12 cellular contexts compared by ENCODE assay signal in the genomic region with DNA sequence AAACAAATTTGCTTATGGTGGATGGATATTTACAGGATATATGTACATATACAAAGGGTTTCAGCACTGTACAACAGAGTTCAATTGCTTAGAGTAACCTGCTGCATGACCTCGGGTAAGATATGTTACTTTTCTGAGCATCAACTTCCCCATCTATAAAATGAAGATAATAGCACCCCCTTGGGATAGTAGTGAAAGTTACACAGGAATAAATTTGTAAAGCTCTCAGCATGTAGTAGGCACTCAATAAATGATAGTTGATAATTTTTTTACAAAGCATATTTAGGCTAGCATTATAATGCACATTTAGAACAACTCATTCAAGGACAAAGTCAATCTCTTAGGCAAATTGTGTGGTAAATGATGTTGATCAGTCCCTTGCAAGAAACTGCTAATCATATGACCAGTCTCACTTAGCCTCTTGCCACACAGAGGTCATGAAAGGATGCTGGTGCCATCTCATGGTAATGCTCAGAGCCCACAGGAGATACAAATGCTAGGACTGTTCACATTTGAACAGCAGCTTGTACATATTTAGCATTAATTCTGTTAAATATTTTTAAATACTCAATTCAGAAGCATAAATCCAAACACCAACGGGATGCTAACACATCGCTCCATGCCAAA.
DNase-seq lines count a peak whose midpoint lies in the region; ATAC-seq and TF ChIP-seq lines count a peak whose summit lies in the region.
"Had no signal": no experiment of that assay in that cellular context is flagged by ENCODE, and none has a peak within 500 bp of the region (broad histone marks: within the 10 kb centered on the region; RNA-seq: fewer than 3 reads in every experiment).

No MANE protein-coding gene starts in this region.

- no peaks in the 10 kb centered on the region for H3K27me3 Mint-ChIP-seq in HFFc6 (ENCODE audit: insufficient read depth)
- H3K27me3 Mint-ChIP-seq: CD4-positive, alpha-beta memory T cell had no signal

- H3K4me3 Mint-ChIP-seq in HFFc6: no peak overlapping the region
- H3K4me3 Mint-ChIP-seq: CD4-positive, alpha-beta memory T cell had no signal

- H3K27ac Mint-ChIP-seq in HFFc6: no peak overlapping the region
- H3K27ac Mint-ChIP-seq: CD4-positive, alpha-beta memory T cell had no signal

- ATAC-seq in SK-N-SH treated with all-trans-retinoic acid at 6 μM for 48 hours (0 out of 3 replicates have a peak, but pooled peaks have one; percentile 35), GM18505 (IDR thresholded peaks at IDR 0.05; ENCODE audit: unreplicated experiment) (no peak)

- H3K4me1 Mint-ChIP-seq in HFFc6 (ENCODE audit: low read depth): peaks cover 33% of the 10 kb centered on the region
- H3K4me1 Mint-ChIP-seq: CD4-positive, alpha-beta memory T cell had no signal

- DNase-seq in Ammon's horn (ENCODE audit: low spot score) (peak; percentile 10), HFFc6 (no peak), iris pigment epithelial cell (ENCODE audit: low read depth) (peak; percentile 28), NCI-H1105 treated with DMSO at 0.1 percent for 48 hours (lab: John Stamatoyannopoulos, UW) (no peak), glomerular visceral epithelial cell (ENCODE audit: extremely low spot score) (no peak)
- no peak for DNase-seq in activated CD4-positive, alpha-beta T cell treated with anti-CD3 and anti-CD28 coated beads for 4 hours
- DNase-seq: activated CD8-positive, alpha-beta memory T cell treated with anti-CD3 and anti-CD28 coated beads, Interleukin-2, amount 50 U/mL, for 4 hours; CD4-positive, alpha-beta memory T cell; NCI-H510A; T-helper 1 cell had no signal

- TF ChIP-seq POLR2A in GM18505 (IDR thresholded peaks at IDR 0.05; ENCODE audit: borderline replicate concordance, extremely low read depth, insufficient read depth, insufficient read length): no peak

- peaks cover 6% of the 10 kb centered on the region for H3K36me3 Mint-ChIP-seq in HFFc6 (ENCODE audit: low read depth)
- H3K36me3 Mint-ChIP-seq: CD4-positive, alpha-beta memory T cell had no signal

- TF ChIP-seq CTCF in HFFc6 (IDR thresholded peaks at IDR 0.05): peak; percentile 67

- H3K9me3 Mint-ChIP-seq in HFFc6: no peaks in the 10 kb centered on the region

TF ChIP-seq in SK-N-SH treated with all-trans-retinoic acid at 6 μM for 48 hours, 23 proteins besides CTCF, POLR2A, EP300 and RAD21:
- TF ChIP-seq ZNF70 (CRISPR knock-in tag; IDR thresholded peaks at IDR 0.05) (no peak), ZNF8 (CRISPR knock-in tag; IDR thresholded peaks at IDR 0.05) (no peak), GLIS3 (CRISPR knock-in tag; IDR thresholded peaks at IDR 0.05) (no peak), ISL1 (CRISPR knock-in tag; IDR thresholded peaks at IDR 0.05) (no peak), BACH2 (CRISPR knock-in tag; IDR thresholded peaks at IDR 0.05; ENCODE audit: borderline replicate concordance) (no peak), ZC3H10 (CRISPR knock-in tag; IDR thresholded peaks at IDR 0.05) (no peak), ESRRG (CRISPR knock-in tag; IDR thresholded peaks at IDR 0.05) (no peak), ZNF565 (CRISPR knock-in tag; conservative IDR thresholded peaks at IDR 0.05; ENCODE audit: low read depth) (no peak), ZFP3 (CRISPR knock-in tag; IDR thresholded peaks at IDR 0.05) (no peak), OSR1 (CRISPR knock-in tag; IDR thresholded peaks at IDR 0.05) (no peak), TCF4 (CRISPR knock-in tag; IDR thresholded peaks at IDR 0.05; ENCODE audit: borderline replicate concordance) (no peak), ZFP30 (CRISPR knock-in tag; IDR thresholded peaks at IDR 0.05) (no peak), ARNTL (CRISPR knock-in tag; IDR thresholded peaks at IDR 0.05; ENCODE audit: borderline replicate concordance, low read depth) (no peak)
- TF ChIP-seq, protein P1, sequence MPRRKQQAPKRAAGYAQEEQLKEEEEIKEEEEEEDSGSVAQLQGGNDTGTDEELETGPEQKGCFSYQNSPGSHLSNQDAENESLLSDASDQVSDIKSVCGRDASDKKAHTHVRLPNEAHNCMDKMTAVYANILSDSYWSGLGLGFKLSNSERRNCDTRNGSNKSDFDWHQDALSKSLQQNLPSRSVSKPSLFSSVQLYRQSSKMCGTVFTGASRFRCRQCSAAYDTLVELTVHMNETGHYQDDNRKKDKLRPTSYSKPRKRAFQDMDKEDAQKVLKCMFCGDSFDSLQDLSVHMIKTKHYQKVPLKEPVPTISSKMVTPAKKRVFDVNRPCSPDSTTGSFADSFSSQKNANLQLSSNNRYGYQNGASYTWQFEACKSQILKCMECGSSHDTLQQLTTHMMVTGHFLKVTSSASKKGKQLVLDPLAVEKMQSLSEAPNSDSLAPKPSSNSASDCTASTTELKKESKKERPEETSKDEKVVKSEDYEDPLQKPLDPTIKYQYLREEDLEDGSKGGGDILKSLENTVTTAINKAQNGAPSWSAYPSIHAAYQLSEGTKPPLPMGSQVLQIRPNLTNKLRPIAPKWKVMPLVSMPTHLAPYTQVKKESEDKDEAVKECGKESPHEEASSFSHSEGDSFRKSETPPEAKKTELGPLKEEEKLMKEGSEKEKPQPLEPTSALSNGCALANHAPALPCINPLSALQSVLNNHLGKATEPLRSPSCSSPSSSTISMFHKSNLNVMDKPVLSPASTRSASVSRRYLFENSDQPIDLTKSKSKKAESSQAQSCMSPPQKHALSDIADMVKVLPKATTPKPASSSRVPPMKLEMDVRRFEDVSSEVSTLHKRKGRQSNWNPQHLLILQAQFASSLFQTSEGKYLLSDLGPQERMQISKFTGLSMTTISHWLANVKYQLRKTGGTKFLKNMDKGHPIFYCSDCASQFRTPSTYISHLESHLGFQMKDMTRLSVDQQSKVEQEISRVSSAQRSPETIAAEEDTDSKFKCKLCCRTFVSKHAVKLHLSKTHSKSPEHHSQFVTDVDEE (CRISPR knock-in tag; IDR thresholded peaks at IDR 0.05): no peak
- TF ChIP-seq, protein P2, sequence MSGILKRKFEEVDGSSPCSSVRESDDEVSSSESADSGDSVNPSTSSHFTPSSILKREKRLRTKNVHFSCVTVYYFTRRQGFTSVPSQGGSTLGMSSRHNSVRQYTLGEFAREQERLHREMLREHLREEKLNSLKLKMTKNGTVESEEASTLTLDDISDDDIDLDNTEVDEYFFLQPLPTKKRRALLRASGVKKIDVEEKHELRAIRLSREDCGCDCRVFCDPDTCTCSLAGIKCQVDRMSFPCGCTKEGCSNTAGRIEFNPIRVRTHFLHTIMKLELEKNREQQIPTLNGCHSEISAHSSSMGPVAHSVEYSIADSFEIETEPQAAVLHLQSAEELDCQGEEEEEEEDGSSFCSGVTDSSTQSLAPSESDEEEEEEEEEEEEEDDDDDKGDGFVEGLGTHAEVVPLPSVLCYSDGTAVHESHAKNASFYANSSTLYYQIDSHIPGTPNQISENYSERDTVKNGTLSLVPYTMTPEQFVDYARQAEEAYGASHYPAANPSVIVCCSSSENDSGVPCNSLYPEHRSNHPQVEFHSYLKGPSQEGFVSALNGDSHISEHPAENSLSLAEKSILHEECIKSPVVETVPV (CRISPR knock-in tag; IDR thresholded peaks at IDR 0.05): no peak
- TF ChIP-seq, protein P3, sequence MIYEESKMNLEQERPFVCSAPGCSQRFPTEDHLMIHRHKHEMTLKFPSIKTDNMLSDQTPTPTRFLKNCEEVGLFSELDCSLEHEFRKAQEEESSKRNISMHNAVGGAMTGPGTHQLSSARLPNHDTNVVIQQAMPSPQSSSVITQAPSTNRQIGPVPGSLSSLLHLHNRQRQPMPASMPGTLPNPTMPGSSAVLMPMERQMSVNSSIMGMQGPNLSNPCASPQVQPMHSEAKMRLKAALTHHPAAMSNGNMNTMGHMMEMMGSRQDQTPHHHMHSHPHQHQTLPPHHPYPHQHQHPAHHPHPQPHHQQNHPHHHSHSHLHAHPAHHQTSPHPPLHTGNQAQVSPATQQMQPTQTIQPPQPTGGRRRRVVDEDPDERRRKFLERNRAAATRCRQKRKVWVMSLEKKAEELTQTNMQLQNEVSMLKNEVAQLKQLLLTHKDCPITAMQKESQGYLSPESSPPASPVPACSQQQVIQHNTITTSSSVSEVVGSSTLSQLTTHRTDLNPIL (CRISPR knock-in tag; IDR thresholded peaks at IDR 0.05; ENCODE audit: low read depth): no peak

Comparison
In these comparisons a context has a peak if more than half of its experiments do, and no peak if none do; other contexts are left out.
1. DNase-seq: peak in Ammon's horn (single experiment) and iris pigment epithelial cell (single experiment); none in HFFc6 (single experiment), activated CD4-positive, alpha-beta T cell treated with anti-CD3 and anti-CD28 coated beads for 4 hours (0 of 2), NCI-H1105 treated with DMSO at 0.1 percent for 48 hours (single experiment) and glomerular visceral epithelial cell (single experiment).